1 cellular context compared by ENCODE assay signal in the genomic region with DNA sequence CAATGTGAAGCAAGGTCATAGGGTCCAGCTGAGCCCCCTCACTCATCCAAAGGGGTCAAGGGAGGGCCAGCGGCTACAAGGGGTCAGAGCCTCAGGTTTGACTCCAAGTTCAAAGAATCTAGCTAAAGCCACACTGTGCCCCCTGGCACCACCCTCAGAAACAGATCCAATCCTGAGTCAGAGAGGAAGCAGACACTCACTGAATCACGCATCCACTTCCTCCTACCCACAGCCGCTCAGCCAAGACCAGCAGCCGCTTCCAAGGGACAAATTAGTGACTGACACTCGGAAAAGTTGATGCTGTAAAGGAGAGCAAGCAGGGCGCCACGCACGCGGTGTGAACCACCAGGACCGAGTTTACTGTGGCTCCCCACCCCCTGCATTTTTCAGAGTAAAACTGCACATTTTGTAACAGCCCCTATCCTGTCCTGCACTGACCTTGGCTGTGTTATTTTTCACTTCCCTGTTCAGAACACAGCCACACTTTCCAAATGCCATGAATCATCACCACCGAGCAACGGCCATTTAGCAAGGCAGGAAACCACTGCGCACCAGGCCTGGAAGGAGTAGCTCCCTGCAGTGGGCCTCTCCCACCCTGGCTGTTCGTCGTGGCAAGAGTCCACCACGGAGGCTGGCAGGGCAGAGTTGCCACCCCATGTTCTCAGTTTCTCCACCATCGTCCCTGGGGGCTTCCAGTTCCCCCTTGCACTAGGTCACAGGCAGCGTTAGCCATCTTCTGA.
TF ChIP-seq lines count a peak whose summit lies in the region.

No MANE protein-coding gene starts in this region.

TF ChIP-seq in A549, 52 proteins besides CTCF, POLR2A, EP300 and RAD21 (continued from another document):
- TF ChIP-seq HOXB13 (CRISPR knock-in tag; IDR thresholded peaks at IDR 0.05; ENCODE audit: low read depth) (peak; percentile 88), PHF8 (IDR thresholded peaks at IDR 0.05; ENCODE audit: borderline replicate concordance, low read depth) (no peak), CEBPB (IDR thresholded peaks at IDR 0.05) (peak in 1 of 2 experiments; percentile 29; a peak in 1 of 4 replicates), HOXB5 (CRISPR knock-in tag; IDR thresholded peaks at IDR 0.05) (peak; percentile 87), CBX8 (IDR thresholded peaks at IDR 0.05) (no peak), ZSCAN20 (CRISPR knock-in tag; IDR thresholded peaks at IDR 0.05) (peak; percentile 88; the same call in 1 of the 2 replicates), CHD4 (IDR thresholded peaks at IDR 0.05; ENCODE audit: borderline replicate concordance) (no peak), SREBF2 (IDR thresholded peaks at IDR 0.05) (no peak), ESRRA (IDR thresholded peaks at IDR 0.05; ENCODE audit: borderline replicate concordance, low read length) (peak; percentile 60; the same call in 1 of the 2 replicates), RNF2 (IDR thresholded peaks at IDR 0.05; ENCODE audit: borderline replicate concordance, low read depth) (no peak), FOSL2 (IDR thresholded peaks at IDR 0.05) (no peak), FOSL2 (CRISPR knock-in tag; IDR thresholded peaks at IDR 0.05) (peak; percentile 86), FOXS1 (CRISPR knock-in tag; IDR thresholded peaks at IDR 0.05) (peak; percentile 52; the same call in 1 of the 2 replicates), EHMT2 (IDR thresholded peaks at IDR 0.05; ENCODE audit: low read depth) (no peak), JUNB (IDR thresholded peaks at IDR 0.05) (peak; percentile 72), CHD2 (IDR thresholded peaks at IDR 0.05; ENCODE audit: low read length, partially characterized antibody) (no peak), KDM5A (IDR thresholded peaks at IDR 0.05) (no peak), KDM1A (IDR thresholded peaks at IDR 0.05; ENCODE audit: low read depth) (no peak), CBX2 (IDR thresholded peaks at IDR 0.05; ENCODE audit: borderline replicate concordance, low read depth) (no peak), NFE2L2 (conservative IDR thresholded peaks at IDR 0.05; ENCODE audit: low read length) (no peak)
- TF ChIP-seq, protein P1, sequence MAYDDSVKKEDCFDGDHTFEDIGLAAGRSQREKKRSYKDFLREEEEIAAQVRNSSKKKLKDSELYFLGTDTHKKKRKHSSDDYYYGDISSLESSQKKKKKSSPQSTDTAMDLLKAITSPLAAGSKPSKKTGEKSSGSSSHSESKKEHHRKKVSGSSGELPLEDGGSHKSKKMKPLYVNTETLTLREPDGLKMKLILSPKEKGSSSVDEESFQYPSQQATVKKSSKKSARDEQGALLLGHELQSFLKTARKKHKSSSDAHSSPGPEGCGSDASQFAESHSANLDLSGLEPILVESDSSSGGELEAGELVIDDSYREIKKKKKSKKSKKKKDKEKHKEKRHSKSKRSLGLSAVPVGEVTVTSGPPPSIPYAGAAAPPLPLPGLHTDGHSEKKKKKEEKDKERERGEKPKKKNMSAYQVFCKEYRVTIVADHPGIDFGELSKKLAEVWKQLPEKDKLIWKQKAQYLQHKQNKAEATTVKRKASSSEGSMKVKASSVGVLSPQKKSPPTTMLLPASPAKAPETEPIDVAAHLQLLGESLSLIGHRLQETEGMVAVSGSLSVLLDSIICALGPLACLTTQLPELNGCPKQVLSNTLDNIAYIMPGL (CRISPR knock-in tag; IDR thresholded peaks at IDR 0.05; ENCODE audit: borderline replicate concordance), result no peak
- TF ChIP-seq, protein P2, sequence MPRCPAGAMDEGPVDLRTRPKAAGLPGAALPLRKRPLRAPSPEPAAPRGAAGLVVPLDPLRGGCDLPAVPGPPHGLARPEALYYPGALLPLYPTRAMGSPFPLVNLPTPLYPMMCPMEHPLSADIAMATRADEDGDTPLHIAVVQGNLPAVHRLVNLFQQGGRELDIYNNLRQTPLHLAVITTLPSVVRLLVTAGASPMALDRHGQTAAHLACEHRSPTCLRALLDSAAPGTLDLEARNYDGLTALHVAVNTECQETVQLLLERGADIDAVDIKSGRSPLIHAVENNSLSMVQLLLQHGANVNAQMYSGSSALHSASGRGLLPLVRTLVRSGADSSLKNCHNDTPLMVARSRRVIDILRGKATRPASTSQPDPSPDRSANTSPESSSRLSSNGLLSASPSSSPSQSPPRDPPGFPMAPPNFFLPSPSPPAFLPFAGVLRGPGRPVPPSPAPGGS (IDR thresholded peaks at IDR 0.05), result 0 out of 3 replicates have a peak, but pooled peaks have one; percentile 49
- TF ChIP-seq, protein P3, sequence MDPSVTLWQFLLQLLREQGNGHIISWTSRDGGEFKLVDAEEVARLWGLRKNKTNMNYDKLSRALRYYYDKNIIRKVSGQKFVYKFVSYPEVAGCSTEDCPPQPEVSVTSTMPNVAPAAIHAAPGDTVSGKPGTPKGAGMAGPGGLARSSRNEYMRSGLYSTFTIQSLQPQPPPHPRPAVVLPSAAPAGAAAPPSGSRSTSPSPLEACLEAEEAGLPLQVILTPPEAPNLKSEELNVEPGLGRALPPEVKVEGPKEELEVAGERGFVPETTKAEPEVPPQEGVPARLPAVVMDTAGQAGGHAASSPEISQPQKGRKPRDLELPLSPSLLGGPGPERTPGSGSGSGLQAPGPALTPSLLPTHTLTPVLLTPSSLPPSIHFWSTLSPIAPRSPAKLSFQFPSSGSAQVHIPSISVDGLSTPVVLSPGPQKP (IDR thresholded peaks at IDR 0.05; ENCODE audit: low read depth, low read length), result no peak
- TF ChIP-seq, protein P4, sequence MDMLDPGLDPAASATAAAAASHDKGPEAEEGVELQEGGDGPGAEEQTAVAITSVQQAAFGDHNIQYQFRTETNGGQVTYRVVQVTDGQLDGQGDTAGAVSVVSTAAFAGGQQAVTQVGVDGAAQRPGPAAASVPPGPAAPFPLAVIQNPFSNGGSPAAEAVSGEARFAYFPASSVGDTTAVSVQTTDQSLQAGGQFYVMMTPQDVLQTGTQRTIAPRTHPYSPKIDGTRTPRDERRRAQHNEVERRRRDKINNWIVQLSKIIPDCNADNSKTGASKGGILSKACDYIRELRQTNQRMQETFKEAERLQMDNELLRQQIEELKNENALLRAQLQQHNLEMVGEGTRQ (IDR thresholded peaks at IDR 0.05), result no peak
- TF ChIP-seq, protein P5, sequence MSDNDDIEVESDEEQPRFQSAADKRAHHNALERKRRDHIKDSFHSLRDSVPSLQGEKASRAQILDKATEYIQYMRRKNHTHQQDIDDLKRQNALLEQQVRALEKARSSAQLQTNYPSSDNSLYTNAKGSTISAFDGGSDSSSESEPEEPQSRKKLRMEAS (IDR thresholded peaks at IDR 0.05), result peak; percentile 83
- TF ChIP-seq, protein P6, sequence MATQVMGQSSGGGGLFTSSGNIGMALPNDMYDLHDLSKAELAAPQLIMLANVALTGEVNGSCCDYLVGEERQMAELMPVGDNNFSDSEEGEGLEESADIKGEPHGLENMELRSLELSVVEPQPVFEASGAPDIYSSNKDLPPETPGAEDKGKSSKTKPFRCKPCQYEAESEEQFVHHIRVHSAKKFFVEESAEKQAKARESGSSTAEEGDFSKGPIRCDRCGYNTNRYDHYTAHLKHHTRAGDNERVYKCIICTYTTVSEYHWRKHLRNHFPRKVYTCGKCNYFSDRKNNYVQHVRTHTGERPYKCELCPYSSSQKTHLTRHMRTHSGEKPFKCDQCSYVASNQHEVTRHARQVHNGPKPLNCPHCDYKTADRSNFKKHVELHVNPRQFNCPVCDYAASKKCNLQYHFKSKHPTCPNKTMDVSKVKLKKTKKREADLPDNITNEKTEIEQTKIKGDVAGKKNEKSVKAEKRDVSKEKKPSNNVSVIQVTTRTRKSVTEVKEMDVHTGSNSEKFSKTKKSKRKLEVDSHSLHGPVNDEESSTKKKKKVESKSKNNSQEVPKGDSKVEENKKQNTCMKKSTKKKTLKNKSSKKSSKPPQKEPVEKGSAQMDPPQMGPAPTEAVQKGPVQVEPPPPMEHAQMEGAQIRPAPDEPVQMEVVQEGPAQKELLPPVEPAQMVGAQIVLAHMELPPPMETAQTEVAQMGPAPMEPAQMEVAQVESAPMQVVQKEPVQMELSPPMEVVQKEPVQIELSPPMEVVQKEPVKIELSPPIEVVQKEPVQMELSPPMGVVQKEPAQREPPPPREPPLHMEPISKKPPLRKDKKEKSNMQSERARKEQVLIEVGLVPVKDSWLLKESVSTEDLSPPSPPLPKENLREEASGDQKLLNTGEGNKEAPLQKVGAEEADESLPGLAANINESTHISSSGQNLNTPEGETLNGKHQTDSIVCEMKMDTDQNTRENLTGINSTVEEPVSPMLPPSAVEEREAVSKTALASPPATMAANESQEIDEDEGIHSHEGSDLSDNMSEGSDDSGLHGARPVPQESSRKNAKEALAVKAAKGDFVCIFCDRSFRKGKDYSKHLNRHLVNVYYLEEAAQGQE (IDR thresholded peaks at IDR 0.05), result no peak
TF ChIP-seq in A549: peak in this region for 24.
